8 cellular contexts compared by ENCODE assay signal in genomic region chr11:1772270-1773130, GRCh38. TPM values are rescaled to one million over a fixed set of nuclear protein-coding genes. Genes with fewer than 3 reads are reported as not detected.
DNase-seq lines count a peak whose midpoint lies in the region; ATAC-seq and TF ChIP-seq lines count a peak whose summit lies in the region.

No MANE protein-coding gene starts in this region.

- in situ Hi-C loops in GM13976 (cut with MboI; ENCODE audit: low sequenced_read_pairs, unreplicated experiment): no loop called here

- H3K27ac ChIP-seq in HUES6 (ENCODE audit: low read depth, low read length) (no peak overlapping the region), lung (ENCODE audit: low read depth in 1 of 2, low read length in 1 of 2) (peak overlapping the region in 1 of 2 donors; percentile 78)

- H3K4me1 ChIP-seq in HUES6 (ENCODE audit: control insufficient read depth, insufficient read depth, low read length) (peaks cover 12% of the 10 kb centered on the region), lung (ENCODE audit: control insufficient read depth in 2 of 2, insufficient read depth in 2 of 2, low read length in 2 of 2) (peaks cover 0 to 2% of the 10 kb centered on the region in 2 donors)

- no peaks in the 10 kb centered on the region; the same call in 1 of the 2 replicates for H3K27me3 ChIP-seq in HUES6 (ENCODE audit: control insufficient read depth, insufficient read depth, low read length)
- H3K27me3 ChIP-seq in lung (ENCODE audit: control insufficient read depth, insufficient read depth): no peaks in the 10 kb centered on the region

- peak; percentile 96 for DNase-seq in AG20443 (ENCODE audit: low spot score)
- peak; percentile 84 for DNase-seq in UCSD-AML1 (lab: John Stamatoyannopoulos, UW; ENCODE audit: unreplicated experiment)
- peak; percentile 18 for DNase-seq in central memory CD4-positive, alpha-beta T cell
- DNase-seq in lung (ENCODE audit: low spot score): peak; percentile 82
- DNase-seq in stimulated activated naive CD4-positive, alpha-beta T cell treated with Interleukin-2 at 50 U/mL for 16 hours (lab: John Stamatoyannopoulos, UW): peak; percentile 70
- no peak for DNase-seq in GM13976 (ENCODE audit: low spot score)
- no peak for DNase-seq in cerebellar nuclear complex (lab: John Stamatoyannopoulos, UW)

- no peaks in the 10 kb centered on the region for H3K36me3 ChIP-seq in HUES6 (ENCODE audit: control insufficient read depth, insufficient read depth, low read length)
- no peaks in the 10 kb centered on the region for H3K36me3 ChIP-seq in lung (ENCODE audit: control insufficient read depth in 2 of 2, insufficient read depth in 2 of 2, low read length in 2 of 2)

- WGBS in lung, 2 donors: 8 to 17% methylated on average over 10 to 14 of the region's 15 CpGs

- peak overlapping the region; percentile 27 for H3K9ac ChIP-seq in HUES6 (ENCODE audit: low read length)

- peak; percentile 93 for ATAC-seq in lung (ENCODE audit: insufficient read depth, low FRiP score)

- H3K9me3 ChIP-seq in HUES6 (ENCODE audit: control insufficient read depth, insufficient read depth, low read depth, low read length): no peaks in the 10 kb centered on the region
- peaks cover 0 to 3% of the 10 kb centered on the region in 2 donors for H3K9me3 ChIP-seq in lung (ENCODE audit: control insufficient read depth in 2 of 2, insufficient read depth in 1 of 2, low read length in 1 of 2)

- TF ChIP-seq CTCF in lung (IDR thresholded peaks at IDR 0.05; ENCODE audit: control extremely low read depth, extremely low read depth): no peak
- no peak for TF ChIP-seq CTCF in GM13976 (IDR thresholded peaks at IDR 0.05; ENCODE audit: borderline replicate concordance, control extremely low read depth, extremely low read depth, insufficient read depth, missing control alignments)

- H3K4me3 ChIP-seq in HUES6 (ENCODE audit: low read depth, low read length) (peak overlapping the region; percentile 8; the same call in 1 of the 2 replicates), lung (no peak overlapping the region)

RNA-seq across cellular contexts. Expression of gene CTSD, which starts 8.8 kb away (rescaled TPM):
- 1,000 to 10,000 TPM in 1 of 2 donors, 100 to 1,000 TPM in 1; 388 to 2,158 TPM for total RNA-seq in lung
- polyA plus RNA-seq in lung: 1,000 to 10,000 TPM; 1,739 to 2,177 TPM

RNA-seq across cellular contexts. Expression of gene IFITM10, which starts 22.1 kb away (rescaled TPM):
- 10 to 100 TPM in 1 of 2 donors, under 1 TPM in 1; 0.40 to 18.8 TPM for total RNA-seq in lung
- 1 to 10 TPM in 1 of 2 donors, under 1 TPM in 1; 0.93 to 4.5 TPM for polyA plus RNA-seq in lung

Comparison
In these comparisons a context has a peak if more than half of its experiments do, and no peak if none do; other contexts are left out.
1. DNase-seq: peak in AG20443 (single experiment), UCSD-AML1 (single experiment), central memory CD4-positive, alpha-beta T cell (single experiment), lung (single experiment) and stimulated activated naive CD4-positive, alpha-beta T cell treated with Interleukin-2 at 50 U/mL for 16 hours (single experiment); none in GM13976 (single experiment) and cerebellar nuclear complex (0 of 2).